Comparison of ENCODE assay signal across 8 cellular contexts in genomic region chr2:28393115-28393836, GRCh38. TPM values are rescaled to one million over a fixed set of nuclear protein-coding genes. Genes with fewer than 3 reads are reported as not detected.
A peak's percentile ranks its signal among the peaks of the same experiment; 100 is the strongest.
DNase-seq lines count a peak whose midpoint lies in the region; ATAC-seq and TF ChIP-seq lines count a peak whose summit lies in the region.

No MANE protein-coding gene starts in this region.

- H3K4me2 ChIP-seq in BLaER1 = peak overlapping the region; percentile 97

- H4K20me1 ChIP-seq in BLaER1 = peaks cover 39% of the 10 kb centered on the region

- H3K4me3 ChIP-seq in BLaER1 = peak overlapping the region; percentile 89
- peak overlapping the region; percentile 83 for H3K4me3 ChIP-seq in HFF-Myc (replicated peaks; ENCODE audit: low read depth, low read length)
- H3K4me3 ChIP-seq in breast epithelium = peak overlapping the region; percentile 74 to 92 (median 92)

- ATAC-seq in GM18519 (IDR thresholded peaks at IDR 0.05; ENCODE audit: low FRiP score, unreplicated experiment) = no peak

- peaks cover 22% of the 10 kb centered on the region; the same call in 1 of the 2 replicates for H3K27me3 ChIP-seq in BLaER1
- no peaks in the 10 kb centered on the region for H3K27me3 ChIP-seq in breast epithelium

- no peaks in the 10 kb centered on the region for H3K9me3 ChIP-seq in BLaER1
- H3K9me3 ChIP-seq in breast epithelium = no peaks in the 10 kb centered on the region

- TF ChIP-seq POLR2A in breast epithelium (IDR thresholded peaks at IDR 0.05) = peak; percentile 46

- peaks cover 0 to 10% (median 4%) of the 10 kb centered on the region in 3 donors for H3K36me3 Mint-ChIP-seq in immature natural killer cell

- H3K27ac Mint-ChIP-seq in immature natural killer cell = peak overlapping the region in 3 of 6 donors; percentile 97 to 99 (median 99)

- peak overlapping the region; percentile 80 for H3K9ac ChIP-seq in BLaER1

- 0 out of 2 replicates have a peak, but pooled peaks cover 3% of the 10 kb centered on the region for H3K36me3 ChIP-seq in BLaER1
- H3K36me3 ChIP-seq in breast epithelium = no peaks in the 10 kb centered on the region

- H3K4me1 ChIP-seq in BLaER1 (peaks cover 52% of the 10 kb centered on the region), breast epithelium (peaks cover 5 to 11% of the 10 kb centered on the region in 2 donors)

- peaks cover 23 to 29% of the 10 kb centered on the region in 2 donors for H3K4me1 Mint-ChIP-seq in immature natural killer cell

- no peak for TF ChIP-seq CTCF in HFF-Myc (IDR thresholded peaks at IDR 0.05; ENCODE audit: low read depth, low read length, missing control alignments)
- peak in 1 of 3 donors; percentile 17 for TF ChIP-seq CTCF in breast epithelium (IDR thresholded peaks at IDR 0.05)

- no peak for DNase-seq in HFF-Myc (ENCODE audit: extremely low read depth, low read depth)
- DNase-seq in T-helper 1 cell = peak in 3 of 5 donors; percentile 35 to 70 (median 40)
- peak; percentile 71 to 73 for DNase-seq in breast epithelium (ENCODE audit: low spot score in 2 of 2)
- DNase-seq in immature natural killer cell = peak; percentile 69 to 78 (median 75)
- DNase-seq in stimulated activated CD4-positive, alpha-beta T cell treated with anti-CD3 and anti-CD28 coated beads, Interleukin-15, amount 100 ng/mL, for 24 hours = peak; percentile 70
- DNase-seq in NCI-H1048 (lab: John Stamatoyannopoulos, UW) = no peak

- H3K27ac ChIP-seq in BLaER1 (peak overlapping the region; percentile 91), breast epithelium (peak overlapping the region; percentile 100)

- peaks cover 0 to 6% (median 0%) of the 10 kb centered on the region in 6 donors for H3K9me3 Mint-ChIP-seq in immature natural killer cell

- intact Hi-C loops in breast epithelium (cut with DNase I; ENCODE audit: low total_unique reads) = no loop called here

- H3K27me3 Mint-ChIP-seq in immature natural killer cell (ENCODE audit: low read depth in 3 of 3) = peaks cover 28 to 41% (median 37%) of the 10 kb centered on the region in 3 donors

- H3K4me3 Mint-ChIP-seq in immature natural killer cell = no peak overlapping the region

RNA-seq across cellular contexts. Expression of gene FOSL2, which starts 0.6 kb away (rescaled TPM):
- total RNA-seq in breast epithelium = 100 to 1,000 TPM; 106 to 116 (median 116) TPM
- polyA plus RNA-seq in immature natural killer cell = 10 to 100 TPM; 27.2 to 54.3 (median 28.7) TPM

Comparison
In these comparisons a context has a peak if more than half of its experiments do, and no peak if none do; other contexts are left out.
1. DNase-seq: peak in T-helper 1 cell (3 of 5), breast epithelium (2 of 2), immature natural killer cell (3 of 3) and stimulated activated CD4-positive, alpha-beta T cell treated with anti-CD3 and anti-CD28 coated beads, Interleukin-15, amount 100 ng/mL, for 24 hours (single experiment); none in HFF-Myc (single experiment) and NCI-H1048 (single experiment).
2. Peak in every context shown above with its lines, with median percentiles within 50 percentile points of each other: H3K4me3 ChIP-seq.